ENCODE assay signal across 1 cellular context in the genomic region with DNA sequence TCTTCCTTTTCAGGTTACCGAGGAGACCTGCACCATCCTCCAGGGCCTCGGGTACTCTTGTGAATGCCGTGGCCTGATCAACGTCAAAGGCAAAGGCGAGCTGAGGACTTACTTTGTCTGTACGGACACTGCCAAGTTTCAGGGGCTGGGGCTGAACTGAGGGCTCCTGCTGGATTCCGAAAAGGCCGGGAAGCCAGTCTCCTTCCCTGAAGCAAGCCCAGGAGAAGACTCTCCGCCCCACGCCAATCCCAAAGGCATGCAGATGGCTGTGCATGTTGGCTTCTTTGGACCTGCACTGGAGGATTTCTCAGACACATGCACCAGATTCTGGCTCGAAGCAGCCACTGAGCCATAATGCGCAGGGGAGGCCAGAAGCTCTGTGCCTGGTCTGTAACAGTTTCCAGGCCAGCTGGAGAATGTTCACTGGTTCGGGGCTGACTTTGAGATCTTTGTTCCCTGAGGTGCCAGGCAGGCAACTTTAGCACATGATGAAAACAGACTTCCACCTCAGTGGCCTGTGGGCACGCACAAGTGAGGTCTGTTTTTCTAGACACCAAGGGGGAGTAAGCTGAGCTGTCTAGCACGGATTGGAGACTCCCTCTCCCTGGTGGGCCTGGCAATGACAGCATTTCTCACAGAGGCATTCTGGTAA.
TF ChIP-seq lines count a peak whose summit lies in the region.

No MANE protein-coding gene starts in this region.

TF ChIP-seq in SK-N-SH, 30 proteins besides CTCF, POLR2A, EP300 and RAD21 (continued from another document):
- TF ChIP-seq, protein P1, sequence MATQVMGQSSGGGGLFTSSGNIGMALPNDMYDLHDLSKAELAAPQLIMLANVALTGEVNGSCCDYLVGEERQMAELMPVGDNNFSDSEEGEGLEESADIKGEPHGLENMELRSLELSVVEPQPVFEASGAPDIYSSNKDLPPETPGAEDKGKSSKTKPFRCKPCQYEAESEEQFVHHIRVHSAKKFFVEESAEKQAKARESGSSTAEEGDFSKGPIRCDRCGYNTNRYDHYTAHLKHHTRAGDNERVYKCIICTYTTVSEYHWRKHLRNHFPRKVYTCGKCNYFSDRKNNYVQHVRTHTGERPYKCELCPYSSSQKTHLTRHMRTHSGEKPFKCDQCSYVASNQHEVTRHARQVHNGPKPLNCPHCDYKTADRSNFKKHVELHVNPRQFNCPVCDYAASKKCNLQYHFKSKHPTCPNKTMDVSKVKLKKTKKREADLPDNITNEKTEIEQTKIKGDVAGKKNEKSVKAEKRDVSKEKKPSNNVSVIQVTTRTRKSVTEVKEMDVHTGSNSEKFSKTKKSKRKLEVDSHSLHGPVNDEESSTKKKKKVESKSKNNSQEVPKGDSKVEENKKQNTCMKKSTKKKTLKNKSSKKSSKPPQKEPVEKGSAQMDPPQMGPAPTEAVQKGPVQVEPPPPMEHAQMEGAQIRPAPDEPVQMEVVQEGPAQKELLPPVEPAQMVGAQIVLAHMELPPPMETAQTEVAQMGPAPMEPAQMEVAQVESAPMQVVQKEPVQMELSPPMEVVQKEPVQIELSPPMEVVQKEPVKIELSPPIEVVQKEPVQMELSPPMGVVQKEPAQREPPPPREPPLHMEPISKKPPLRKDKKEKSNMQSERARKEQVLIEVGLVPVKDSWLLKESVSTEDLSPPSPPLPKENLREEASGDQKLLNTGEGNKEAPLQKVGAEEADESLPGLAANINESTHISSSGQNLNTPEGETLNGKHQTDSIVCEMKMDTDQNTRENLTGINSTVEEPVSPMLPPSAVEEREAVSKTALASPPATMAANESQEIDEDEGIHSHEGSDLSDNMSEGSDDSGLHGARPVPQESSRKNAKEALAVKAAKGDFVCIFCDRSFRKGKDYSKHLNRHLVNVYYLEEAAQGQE (IDR thresholded peaks at IDR 0.05; ENCODE audit: low read depth, low read length) = no peak
